ENCODE assay signal across 8 cellular contexts in the genomic region with DNA sequence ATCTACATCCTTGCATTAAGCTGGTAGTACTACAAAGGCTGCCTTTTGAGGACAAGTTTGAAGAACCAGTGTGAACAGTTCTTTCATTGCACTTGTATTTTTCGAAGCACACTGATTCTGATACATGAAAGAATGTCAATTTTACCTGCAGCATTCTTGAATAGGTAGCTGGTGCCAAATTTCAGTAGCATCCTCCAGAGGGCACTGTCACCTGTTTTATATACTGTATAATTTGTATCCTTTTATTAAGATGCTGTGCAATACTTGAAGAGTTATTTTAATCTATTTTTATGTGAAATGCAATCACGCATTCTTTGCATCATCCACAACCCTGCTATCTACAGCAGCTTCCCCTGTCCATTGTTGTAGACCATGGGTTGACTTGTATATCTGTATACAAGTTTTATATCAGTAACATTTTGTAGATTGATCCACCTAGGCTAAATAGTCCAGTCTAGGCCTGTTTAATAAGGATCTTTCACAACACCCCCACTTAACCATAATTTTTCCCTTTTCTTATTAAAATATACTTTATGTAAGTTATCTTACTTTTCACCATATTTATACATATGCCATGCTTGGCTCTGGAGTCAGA.
A peak's percentile ranks its signal among the peaks of the same experiment; 100 is the strongest.
DNase-seq lines count a peak whose midpoint lies in the region; TF ChIP-seq lines count a peak whose summit lies in the region.

No MANE protein-coding gene starts in this region.

- H3K9me3 Mint-ChIP-seq in activated T-helper 1 cell treated with anti-CD3 and anti-CD28 coated beads, Interleukin-12 subunit alpha, Interleukin-12 subunit beta, Interleukin-2, Interleukin-4 antibody, amounts not matched to agents 30 ng/mL and 10 ng/mL and 1 ng/mL, durations not matched to agents 14 hours and 24 hours and 36 hours, result no peaks in the 10 kb centered on the region

- no peaks in the 10 kb centered on the region for H3K4me1 ChIP-seq in SK-N-SH (ENCODE audit: control insufficient read depth in 1 of 2, insufficient read depth in 2 of 2, low read depth in 1 of 2, low read length in 1 of 2)

- no peak overlapping the region for H2AFZ ChIP-seq in SK-N-SH (ENCODE audit: low read depth)

- WGBS in SK-N-SH (ENCODE audit: low lambda C conversion rate), result 12% methylated on average over 2 of the region's 2 CpGs

- no peaks in the 10 kb centered on the region for H3K79me2 ChIP-seq in SK-N-SH (ENCODE audit: insufficient read depth)

- H3K27me3 ChIP-seq in SK-N-SH (ENCODE audit: insufficient read depth), result no peaks in the 10 kb centered on the region

- TF ChIP-seq EP300 in SK-N-SH (IDR thresholded peaks at IDR 0.05; ENCODE audit: borderline replicate concordance in 1 of 2, low read depth in 1 of 2, low read length in 1 of 2), result no peak

- intact Hi-C loops in activated T-helper 1 cell treated with anti-CD3 and anti-CD28 coated beads, Interleukin-12 subunit alpha, Interleukin-12 subunit beta, Interleukin-2, Interleukin-4 antibody, amounts not matched to agents 30 ng/mL and 10 ng/mL and 1 ng/mL, durations not matched to agents 14 hours and 24 hours and 36 hours (cut with micrococcal nuclease), result no loop called here

- H3K9me2 ChIP-seq in SK-N-SH, result no peaks in the 10 kb centered on the region

- DNase-seq in HT1080 (ENCODE audit: low read depth), result peak; percentile 11
- DNase-seq in SK-N-SH, result no peak
- DNase-seq in iPS-NIHi11 (ENCODE audit: low spot score), result peak; percentile 23
- DNase-seq in activated T-helper 1 cell treated with anti-CD3 and anti-CD28 coated beads, Interleukin-12 subunit alpha, Interleukin-12 subunit beta, Interleukin-2, Interleukin-4 antibody, amounts not matched to agents 30 ng/mL and 10 ng/mL and 1 ng/mL, durations not matched to agents 14 hours and 24 hours and 36 hours (ENCODE audit: low spot score), result no peak
- DNase-seq in epidermal melanocyte (ENCODE audit: insufficient read length, low spot score), result no peak
- DNase-seq in NCI-H774 (lab: John Stamatoyannopoulos, UW), result no peak
- no peak for DNase-seq in Ammon's horn (ENCODE audit: low spot score)

- H3K27me3 Mint-ChIP-seq in activated T-helper 1 cell treated with anti-CD3 and anti-CD28 coated beads, Interleukin-12 subunit alpha, Interleukin-12 subunit beta, Interleukin-2, Interleukin-4 antibody, amounts not matched to agents 30 ng/mL and 10 ng/mL and 1 ng/mL, durations not matched to agents 14 hours and 24 hours and 36 hours (ENCODE audit: insufficient read depth), result no peaks in the 10 kb centered on the region

- no peaks in the 10 kb centered on the region for H3K9me3 ChIP-seq in SK-N-SH

- no peak overlapping the region for H3K4me3 Mint-ChIP-seq in activated T-helper 1 cell treated with anti-CD3 and anti-CD28 coated beads, Interleukin-12 subunit alpha, Interleukin-12 subunit beta, Interleukin-2, Interleukin-4 antibody, amounts not matched to agents 30 ng/mL and 10 ng/mL and 1 ng/mL, durations not matched to agents 14 hours and 24 hours and 36 hours

- no peaks in the 10 kb centered on the region for H3K4me1 Mint-ChIP-seq in activated T-helper 1 cell treated with anti-CD3 and anti-CD28 coated beads, Interleukin-12 subunit alpha, Interleukin-12 subunit beta, Interleukin-2, Interleukin-4 antibody, amounts not matched to agents 30 ng/mL and 10 ng/mL and 1 ng/mL, durations not matched to agents 14 hours and 24 hours and 36 hours (ENCODE audit: low read depth)

- no peaks in the 10 kb centered on the region for H3K36me3 Mint-ChIP-seq in activated T-helper 1 cell treated with anti-CD3 and anti-CD28 coated beads, Interleukin-12 subunit alpha, Interleukin-12 subunit beta, Interleukin-2, Interleukin-4 antibody, amounts not matched to agents 30 ng/mL and 10 ng/mL and 1 ng/mL, durations not matched to agents 14 hours and 24 hours and 36 hours (ENCODE audit: low read depth)

- no peak overlapping the region for H3K4me2 ChIP-seq in SK-N-SH

- no peaks in the 10 kb centered on the region for H3K36me3 ChIP-seq in SK-N-SH (replicated peaks in 1 of 2; ENCODE audit: control insufficient read depth in 1 of 2, insufficient read depth in 2 of 2, low read length in 1 of 2)

- H4K20me1 ChIP-seq in SK-N-SH (ENCODE audit: insufficient read depth), result no peaks in the 10 kb centered on the region

- peak; percentile 66 for TF ChIP-seq RAD21 in SK-N-SH (IDR thresholded peaks at IDR 0.05; ENCODE audit: low read length)

- no peak overlapping the region for H3K27ac Mint-ChIP-seq in activated T-helper 1 cell treated with anti-CD3 and anti-CD28 coated beads, Interleukin-12 subunit alpha, Interleukin-12 subunit beta, Interleukin-2, Interleukin-4 antibody, amounts not matched to agents 30 ng/mL and 10 ng/mL and 1 ng/mL, durations not matched to agents 14 hours and 24 hours and 36 hours

- no peak overlapping the region for H3K9ac ChIP-seq in SK-N-SH

- no peak overlapping the region for H3K27ac ChIP-seq in C4-2B
- no peak overlapping the region for H3K27ac ChIP-seq in SK-N-SH (ENCODE audit: low read depth in 2 of 2, low read length in 1 of 2)

- TF ChIP-seq CTCF in C4-2B (conservative IDR thresholded peaks at IDR 0.05), result peak; percentile 72
- peak; percentile 62 for TF ChIP-seq CTCF in SK-N-SH (IDR thresholded peaks at IDR 0.05)

- CTCF ChIA-PET in SK-N-SH (lab: Yijun Ruan, JAX), result interaction anchor here (0.5 to 2.8 kb wide), 34 partner anchors 9 to 1874 kb away, joined by 3 to 16 read pairs (median 4); no protein-coding TSS in a partner anchor

- POLR2A ChIA-PET in SK-N-SH (lab: Yijun Ruan, JAX), result no interaction called here

- H3K4me3 ChIP-seq in SK-N-SH (ENCODE audit: low read depth in 2 of 2, low read length in 1 of 2), result no peak overlapping the region

- no peaks in the 10 kb centered on the region for H3F3A ChIP-seq in SK-N-SH (replicated peaks; ENCODE audit: insufficient read depth)

TF ChIP-seq in SK-N-SH, 30 proteins besides CTCF, POLR2A, EP300 and RAD21:
- TF ChIP-seq GATA2 (CRISPR knock-in tag; IDR thresholded peaks at IDR 0.05) (no peak), SMC3 (IDR thresholded peaks at IDR 0.05; ENCODE audit: low read depth, low read length) (peak; percentile 25), FOXJ3 (CRISPR knock-in tag; IDR thresholded peaks at IDR 0.05) (no peak)
- TF ChIP-seq, protein P1, sequence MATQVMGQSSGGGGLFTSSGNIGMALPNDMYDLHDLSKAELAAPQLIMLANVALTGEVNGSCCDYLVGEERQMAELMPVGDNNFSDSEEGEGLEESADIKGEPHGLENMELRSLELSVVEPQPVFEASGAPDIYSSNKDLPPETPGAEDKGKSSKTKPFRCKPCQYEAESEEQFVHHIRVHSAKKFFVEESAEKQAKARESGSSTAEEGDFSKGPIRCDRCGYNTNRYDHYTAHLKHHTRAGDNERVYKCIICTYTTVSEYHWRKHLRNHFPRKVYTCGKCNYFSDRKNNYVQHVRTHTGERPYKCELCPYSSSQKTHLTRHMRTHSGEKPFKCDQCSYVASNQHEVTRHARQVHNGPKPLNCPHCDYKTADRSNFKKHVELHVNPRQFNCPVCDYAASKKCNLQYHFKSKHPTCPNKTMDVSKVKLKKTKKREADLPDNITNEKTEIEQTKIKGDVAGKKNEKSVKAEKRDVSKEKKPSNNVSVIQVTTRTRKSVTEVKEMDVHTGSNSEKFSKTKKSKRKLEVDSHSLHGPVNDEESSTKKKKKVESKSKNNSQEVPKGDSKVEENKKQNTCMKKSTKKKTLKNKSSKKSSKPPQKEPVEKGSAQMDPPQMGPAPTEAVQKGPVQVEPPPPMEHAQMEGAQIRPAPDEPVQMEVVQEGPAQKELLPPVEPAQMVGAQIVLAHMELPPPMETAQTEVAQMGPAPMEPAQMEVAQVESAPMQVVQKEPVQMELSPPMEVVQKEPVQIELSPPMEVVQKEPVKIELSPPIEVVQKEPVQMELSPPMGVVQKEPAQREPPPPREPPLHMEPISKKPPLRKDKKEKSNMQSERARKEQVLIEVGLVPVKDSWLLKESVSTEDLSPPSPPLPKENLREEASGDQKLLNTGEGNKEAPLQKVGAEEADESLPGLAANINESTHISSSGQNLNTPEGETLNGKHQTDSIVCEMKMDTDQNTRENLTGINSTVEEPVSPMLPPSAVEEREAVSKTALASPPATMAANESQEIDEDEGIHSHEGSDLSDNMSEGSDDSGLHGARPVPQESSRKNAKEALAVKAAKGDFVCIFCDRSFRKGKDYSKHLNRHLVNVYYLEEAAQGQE (IDR thresholded peaks at IDR 0.05; ENCODE audit: low read depth, low read length), result no peak

Comparison
In these comparisons a context has a peak if more than half of its experiments do, and no peak if none do; other contexts are left out.
1. DNase-seq: peak in HT1080 (single experiment) and iPS-NIHi11 (single experiment); none in SK-N-SH (single experiment), activated T-helper 1 cell treated with anti-CD3 and anti-CD28 coated beads, Interleukin-12 subunit alpha, Interleukin-12 subunit beta, Interleukin-2, Interleukin-4 antibody, amounts not matched to agents 30 ng/mL and 10 ng/mL and 1 ng/mL, durations not matched to agents 14 hours and 24 hours and 36 hours (single experiment), epidermal melanocyte (single experiment), NCI-H774 (single experiment) and Ammon's horn (single experiment).